ENCODE assay signal across 21 cellular contexts in the genomic region with DNA sequence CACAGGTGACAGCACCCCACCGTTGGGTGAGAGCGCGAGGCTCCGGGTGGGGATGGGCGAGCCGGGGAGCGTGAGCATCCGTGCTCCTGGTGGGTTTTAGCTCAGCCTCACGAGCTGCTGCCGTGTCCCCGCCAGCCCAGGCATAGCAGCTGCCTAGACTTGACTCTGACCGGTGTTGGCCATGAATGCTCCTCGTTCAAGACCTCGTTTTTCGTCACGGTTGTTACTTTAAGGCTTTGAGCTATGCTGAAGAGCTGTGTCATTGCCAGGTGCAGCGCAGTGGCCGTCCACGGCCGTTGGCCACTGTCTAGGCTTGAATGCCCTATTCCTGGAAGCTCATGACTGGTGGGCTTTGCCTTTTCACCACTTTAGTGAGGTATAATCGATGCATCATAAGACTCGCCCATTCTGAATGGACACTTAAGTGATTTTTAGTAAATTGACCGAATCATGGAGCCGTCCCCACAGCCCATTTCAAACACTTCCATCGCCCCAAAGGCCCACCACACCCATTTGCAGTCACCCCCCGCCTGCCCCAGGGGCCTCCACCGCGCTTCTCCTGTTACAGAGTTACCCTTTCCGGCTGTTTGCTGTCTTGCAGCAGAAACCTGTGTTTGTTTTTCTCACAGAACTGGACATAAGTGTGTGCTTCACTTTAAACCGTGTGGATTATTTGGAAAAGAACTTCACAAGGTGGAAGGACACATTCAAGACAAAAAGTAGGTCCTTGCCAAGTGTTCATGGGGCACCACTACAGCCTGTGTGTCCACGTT.
"Had no signal": no experiment of that assay in that cellular context is flagged by ENCODE, and none has a peak within 500 bp of the region (broad histone marks: within the 10 kb centered on the region; RNA-seq: fewer than 3 reads in every experiment).

No MANE protein-coding gene starts in this region.

- ATAC-seq: activated CD8-positive, alpha-beta memory T cell treated with anti-CD3 and anti-CD28 coated beads, Interleukin-2, amount 10 ng/mL, durations not matched to agents 7 days and 5 days; activated CD8-positive, alpha-beta T cell treated with anti-CD3 and anti-CD28 coated beads for 36 hours; naive thymus-derived CD4-positive, alpha-beta T cell; right cardiac atrium had no signal

- H3K27ac ChIP-seq: colonic mucosa, hepatocyte, tibial nerve had no signal

- H3K36me3 Mint-ChIP-seq: activated naive CD8-positive, alpha-beta T cell had no signal

- H3K9me3 ChIP-seq: colonic mucosa, tibial nerve had no signal

- H3K27me3 ChIP-seq: colonic mucosa, hepatocyte, tibial nerve had no signal

- H3K4me1 ChIP-seq: colonic mucosa, tibial nerve had no signal

- H3K4me3 ChIP-seq: colonic mucosa, hepatocyte, tibial nerve had no signal

- DNase-seq: activated B cell treated with CpG ODN at 0.5 μM for 24 hours; activated CD4-positive, alpha-beta T cell treated with anti-CD3 and anti-CD28 coated beads, Interleukin-2, amount 50 U/mL, for 1 hour; activated CD8-positive, alpha-beta memory T cell treated with anti-CD3 and anti-CD28 coated beads, Interleukin-2, amount 10 ng/mL, durations not matched to agents 7 days and 5 days; activated CD8-positive, alpha-beta T cell treated with anti-CD3 and anti-CD28 coated beads for 36 hours; activated effector memory CD4-positive, alpha-beta T cell treated with Interleukin-2 at 50 U/mL for 16 hours; activated naive CD4-positive, alpha-beta T cell treated with Interleukin-2 at 50 U/mL for 16 hours; anterior cingulate cortex; colonic mucosa; effector CD8-positive, alpha-beta T cell; glutamatergic neuron; islet precursor cell; midbrain; naive thymus-derived CD4-positive, alpha-beta T cell; nucleus accumbens; stimulated activated CD4-positive, alpha-beta T cell treated with anti-CD3 and anti-CD28 coated beads, Interleukin-2, amount 100 ng/mL, for 48 hours; stimulated activated naive CD4-positive, alpha-beta T cell treated with Interleukin-2 at 50 U/mL for 16 hours had no signal

- H3K9me3 Mint-ChIP-seq: activated B cell treated with CpG ODN at 0.5 μM for 24 hours; activated CD8-positive, alpha-beta T cell treated with anti-CD3 and anti-CD28 coated beads for 36 hours; naive thymus-derived CD4-positive, alpha-beta T cell; T-helper 2 cell treated with Interferon-gamma antibody and Interleukin-4, amounts not matched to agents 5 μg/mL and 100 μg/mL, for 36 hours had no signal

- H3K4me1 Mint-ChIP-seq: activated B cell treated with CpG ODN at 0.5 μM for 24 hours; activated CD8-positive, alpha-beta memory T cell treated with anti-CD3 and anti-CD28 coated beads, Interleukin-2, amount 10 ng/mL, durations not matched to agents 7 days and 5 days had no signal

- H3K27me3 Mint-ChIP-seq: activated B cell treated with CpG ODN at 0.5 μM for 24 hours; activated CD8-positive, alpha-beta memory T cell treated with anti-CD3 and anti-CD28 coated beads, Interleukin-2, amount 10 ng/mL, durations not matched to agents 7 days and 5 days; activated CD8-positive, alpha-beta T cell treated with anti-CD3 and anti-CD28 coated beads for 36 hours; activated naive CD8-positive, alpha-beta T cell; naive thymus-derived CD4-positive, alpha-beta T cell had no signal

- H3K4me3 Mint-ChIP-seq: activated B cell treated with CpG ODN at 0.5 μM for 24 hours; activated CD8-positive, alpha-beta memory T cell treated with anti-CD3 and anti-CD28 coated beads, Interleukin-2, amount 10 ng/mL, durations not matched to agents 7 days and 5 days; activated CD8-positive, alpha-beta T cell treated with anti-CD3 and anti-CD28 coated beads for 36 hours; activated naive CD8-positive, alpha-beta T cell; naive thymus-derived CD4-positive, alpha-beta T cell; T-helper 2 cell treated with Interferon-gamma antibody and Interleukin-4, amounts not matched to agents 5 μg/mL and 100 μg/mL, for 36 hours had no signal

- H3K27ac Mint-ChIP-seq: activated B cell treated with CpG ODN at 0.5 μM for 24 hours; activated CD8-positive, alpha-beta memory T cell treated with anti-CD3 and anti-CD28 coated beads, Interleukin-2, amount 10 ng/mL, durations not matched to agents 7 days and 5 days; activated CD8-positive, alpha-beta T cell treated with anti-CD3 and anti-CD28 coated beads for 36 hours; activated naive CD8-positive, alpha-beta T cell; T-helper 2 cell treated with Interferon-gamma antibody and Interleukin-4, amounts not matched to agents 5 μg/mL and 100 μg/mL, for 36 hours had no signal
